In genomic region chr10:78516741-78517140, GRCh38 we compare ENCODE assay signal across 15 cellular contexts.
"Had no signal": no experiment of that assay in that cellular context is flagged by ENCODE, and none has a peak within 500 bp of the region (broad histone marks: within the 10 kb centered on the region; RNA-seq: fewer than 3 reads in every experiment).

No MANE protein-coding gene starts in this region.

- H3K9ac ChIP-seq: neural progenitor cell had no signal

- H3K9me3 ChIP-seq: left ventricle myocardium inferior, right atrium auricular region had no signal

- H3K27ac Mint-ChIP-seq: activated CD4-positive, alpha-beta memory T cell treated with anti-CD3 and anti-CD28 coated beads for 36 hours; activated T-helper 1 cell treated with anti-CD3 and anti-CD28 coated beads, Interleukin-12 subunit alpha, Interleukin-12 subunit beta, Interleukin-2, Interleukin-4 antibody, amounts not matched to agents 30 ng/mL and 10 ng/mL and 1 ng/mL, durations not matched to agents 14 hours and 24 hours and 36 hours; neural progenitor cell; T-helper 2 cell treated with Interferon-gamma antibody and Interleukin-4, amounts not matched to agents 5 μg/mL and 100 μg/mL, for 36 hours; type B pancreatic cell had no signal

- H2AFZ ChIP-seq: neural progenitor cell had no signal

- H3K27ac ChIP-seq: dorsolateral prefrontal cortex, foreskin keratinocyte, left ventricle myocardium inferior, neural progenitor cell, right atrium auricular region had no signal

- H3K4me3 ChIP-seq: dorsolateral prefrontal cortex, left ventricle myocardium inferior, neural progenitor cell, right atrium auricular region had no signal

- H3K36me3 Mint-ChIP-seq: activated CD4-positive, alpha-beta memory T cell treated with anti-CD3 and anti-CD28 coated beads for 36 hours; neural progenitor cell; type B pancreatic cell had no signal

- H3K4me3 Mint-ChIP-seq: activated CD4-positive, alpha-beta memory T cell treated with anti-CD3 and anti-CD28 coated beads for 36 hours; activated T-helper 1 cell treated with anti-CD3 and anti-CD28 coated beads, Interleukin-12 subunit alpha, Interleukin-12 subunit beta, Interleukin-2, Interleukin-4 antibody, amounts not matched to agents 30 ng/mL and 10 ng/mL and 1 ng/mL, durations not matched to agents 14 hours and 24 hours and 36 hours; neural progenitor cell; T-helper 2 cell treated with Interferon-gamma antibody and Interleukin-4, amounts not matched to agents 5 μg/mL and 100 μg/mL, for 36 hours; type B pancreatic cell had no signal

- H3K4me2 ChIP-seq: neural progenitor cell had no signal

- H3K9me3 Mint-ChIP-seq: activated CD4-positive, alpha-beta memory T cell treated with anti-CD3 and anti-CD28 coated beads for 36 hours; activated T-helper 1 cell treated with anti-CD3 and anti-CD28 coated beads, Interleukin-12 subunit alpha, Interleukin-12 subunit beta, Interleukin-2, Interleukin-4 antibody, amounts not matched to agents 30 ng/mL and 10 ng/mL and 1 ng/mL, durations not matched to agents 14 hours and 24 hours and 36 hours; neural progenitor cell; T-helper 2 cell treated with Interferon-gamma antibody and Interleukin-4, amounts not matched to agents 5 μg/mL and 100 μg/mL, for 36 hours had no signal

- H3K27me3 ChIP-seq: dorsolateral prefrontal cortex, foreskin keratinocyte, neural progenitor cell, right atrium auricular region had no signal

- H3K36me3 ChIP-seq: left ventricle myocardium inferior, neural progenitor cell, right atrium auricular region had no signal

- H3K27me3 Mint-ChIP-seq: activated CD4-positive, alpha-beta memory T cell treated with anti-CD3 and anti-CD28 coated beads for 36 hours; type B pancreatic cell had no signal

- H3K4me1 ChIP-seq: foreskin keratinocyte, neural progenitor cell had no signal

- DNase-seq: activated CD4-positive, alpha-beta memory T cell treated with anti-CD3 and anti-CD28 coated beads for 36 hours; activated CD4-positive, CD25-positive, alpha-beta regulatory T cell treated with anti-CD3 and anti-CD28 coated beads, Interleukin-2, amount 50 U/mL, for 72 hours; activated CD8-positive, alpha-beta memory T cell treated with anti-CD3 and anti-CD28 coated beads, Interleukin-2, amount 50 U/mL, for 4 hours; activated naive CD4-positive, alpha-beta T cell; aorta; dorsolateral prefrontal cortex; foreskin keratinocyte; left ventricle myocardium inferior; mesendoderm; small intestine had no signal
